8 cellular contexts compared by ENCODE assay signal in genomic region chr10:14588084-14588937, GRCh38.
A peak's percentile ranks its signal among the peaks of the same experiment; 100 is the strongest.
DNase-seq lines count a peak whose midpoint lies in the region; ATAC-seq lines count a peak whose summit lies in the region.

No MANE protein-coding gene starts in this region.

- H4K5ac ChIP-seq in mesendoderm (ENCODE audit: low read length), result no peak overlapping the region

- no peak overlapping the region for H3K23ac ChIP-seq in mesendoderm (ENCODE audit: low read length)

- H3K27me3 ChIP-seq in mesendoderm (ENCODE audit: insufficient read depth, low read length, poor library complexity), result no peaks in the 10 kb centered on the region

- H3K4me1 ChIP-seq in mesendoderm (ENCODE audit: control insufficient read depth, low read depth, low read length), result peaks cover 6% of the 10 kb centered on the region

- H3K27me3 Mint-ChIP-seq in activated CD4-positive, alpha-beta memory T cell treated with anti-CD3 and anti-CD28 coated beads, Interleukin-2, amount 10 ng/mL, durations not matched to agents 7 days and 5 days, result no peaks in the 10 kb centered on the region

- peaks cover 93% of the 10 kb centered on the region for H3K4me1 Mint-ChIP-seq in activated CD4-positive, alpha-beta memory T cell treated with anti-CD3 and anti-CD28 coated beads, Interleukin-2, amount 10 ng/mL, durations not matched to agents 7 days and 5 days

- H3K27ac ChIP-seq in mesendoderm (ENCODE audit: low read depth, low read length), result no peak overlapping the region

- H4K8ac ChIP-seq in mesendoderm (ENCODE audit: low read depth, low read length), result no peak overlapping the region

- no peak overlapping the region for H2BK120ac ChIP-seq in mesendoderm (ENCODE audit: low read depth, low read length)

- CTCF ChIA-PET in activated CD4-positive, alpha-beta memory T cell treated with anti-CD3 and anti-CD28 coated beads, Interleukin-2, amount 10 ng/mL, durations not matched to agents 7 days and 5 days (lab: Charles Lee), result interaction anchor here (0.8 to 1.7 kb wide), 12 partner anchors 9 to 373 kb away, joined by 3 to 5 read pairs (median 3); partner anchors contain the start of gene SUV39H2

- H3K36me3 ChIP-seq in mesendoderm (ENCODE audit: control insufficient read depth, insufficient read depth, low read length), result no peaks in the 10 kb centered on the region

- H3K4me2 ChIP-seq in mesendoderm (ENCODE audit: low read length), result no peak overlapping the region

- peak; percentile 42 to 56 for DNase-seq in activated CD4-positive, alpha-beta T cell treated with anti-CD3 and anti-CD28 coated beads for 4 hours
- no peak for DNase-seq in activated CD4-positive, alpha-beta T cell treated with anti-CD3 and anti-CD28 coated beads, Interleukin-2, amount 50 U/mL, for 1 hour
- DNase-seq in activated CD4-positive, alpha-beta memory T cell treated with anti-CD3 and anti-CD28 coated beads, Interleukin-2, amount 10 ng/mL, durations not matched to agents 7 days and 5 days, result peak; percentile 66
- DNase-seq in fibroblast of peridontal ligament (ENCODE audit: extremely low read depth), result peak; percentile 98
- peak; percentile 71 for DNase-seq in skeletal muscle cell (ENCODE audit: low read depth)
- DNase-seq in mesendoderm, result no peak
- DNase-seq in LoVo (ENCODE audit: low spot score), result no peak

- no peak overlapping the region for H3K4ac ChIP-seq in mesendoderm (ENCODE audit: low read depth, low read length)

- peaks cover 18% of the 10 kb centered on the region for H3K79me2 ChIP-seq in mesendoderm (ENCODE audit: control insufficient read depth, insufficient read depth, low read length)

- H3K79me1 ChIP-seq in mesendoderm (ENCODE audit: low read length), result peaks cover 12% of the 10 kb centered on the region

- no peak overlapping the region for H2BK15ac ChIP-seq in mesendoderm (replicated peaks; ENCODE audit: low read depth)

- POLR2A ChIA-PET in activated CD4-positive, alpha-beta memory T cell treated with anti-CD3 and anti-CD28 coated beads, Interleukin-2, amount 10 ng/mL, durations not matched to agents 7 days and 5 days (lab: Charles Lee), result interaction anchor here (0.7 to 10.1 kb wide), 23 partner anchors 9 to 1287 kb away, joined by 3 to 149 read pairs (median 5); partner anchors contain the start of genes CDNF, HSPA14, MSANTD7 and SUV39H2

- peak overlapping the region; percentile 96 for H3K27ac Mint-ChIP-seq in activated CD4-positive, alpha-beta memory T cell treated with anti-CD3 and anti-CD28 coated beads, Interleukin-2, amount 10 ng/mL, durations not matched to agents 7 days and 5 days

- H3K9me3 Mint-ChIP-seq in activated CD4-positive, alpha-beta memory T cell treated with anti-CD3 and anti-CD28 coated beads, Interleukin-2, amount 10 ng/mL, durations not matched to agents 7 days and 5 days, result no peaks in the 10 kb centered on the region

- H2AK5ac ChIP-seq in mesendoderm (ENCODE audit: low read length), result no peak overlapping the region

- no CpG with 5 or more reads among the region's 13 CpGs for WGBS in mesendoderm (ENCODE audit: extremely low coverage, insufficient coverage, low lambda C conversion rate)

- no peak overlapping the region for H2BK5ac ChIP-seq in mesendoderm (ENCODE audit: low read length)

- H3K4me3 ChIP-seq in skeletal muscle cell (ENCODE audit: low read depth, low read length), result no peak overlapping the region
- no peak overlapping the region for H3K4me3 ChIP-seq in mesendoderm (ENCODE audit: low read length)

- H3K9ac ChIP-seq in mesendoderm (ENCODE audit: low read length), result no peak overlapping the region

- ATAC-seq in HG03066 (IDR thresholded peaks at IDR 0.05; ENCODE audit: low read depth, unreplicated experiment), result peak; percentile 55

- peak overlapping the region; percentile 47 for H3K4me3 Mint-ChIP-seq in activated CD4-positive, alpha-beta memory T cell treated with anti-CD3 and anti-CD28 coated beads, Interleukin-2, amount 10 ng/mL, durations not matched to agents 7 days and 5 days

- no peak overlapping the region for H3K56ac ChIP-seq in mesendoderm (ENCODE audit: low read length)

- no peak overlapping the region for H3K18ac ChIP-seq in mesendoderm (ENCODE audit: low read length)

- H3K36me3 Mint-ChIP-seq in activated CD4-positive, alpha-beta memory T cell treated with anti-CD3 and anti-CD28 coated beads, Interleukin-2, amount 10 ng/mL, durations not matched to agents 7 days and 5 days (ENCODE audit: low read depth), result peaks cover 79% of the 10 kb centered on the region

Comparison
In these comparisons a context has a peak if more than half of its experiments do, and no peak if none do; other contexts are left out.
1. DNase-seq: peak in activated CD4-positive, alpha-beta T cell treated with anti-CD3 and anti-CD28 coated beads for 4 hours (2 of 2), activated CD4-positive, alpha-beta memory T cell treated with anti-CD3 and anti-CD28 coated beads, Interleukin-2, amount 10 ng/mL, durations not matched to agents 7 days and 5 days (single experiment), fibroblast of peridontal ligament (single experiment) and skeletal muscle cell (single experiment); none in activated CD4-positive, alpha-beta T cell treated with anti-CD3 and anti-CD28 coated beads, Interleukin-2, amount 50 U/mL, for 1 hour (single experiment), mesendoderm (single experiment) and LoVo (single experiment).